Comparison of ENCODE assay signal across 1 cellular context in genomic region chr1:66943361-66943969, GRCh38.
TF ChIP-seq lines count a peak whose summit lies in the region.

No MANE protein-coding gene starts in this region.

TF ChIP-seq in GM23338, 12 proteins besides CTCF, POLR2A, EP300 and RAD21 (continued from another document):
- TF ChIP-seq REST (IDR thresholded peaks at IDR 0.05; ENCODE audit: unreplicated experiment) (no peak), NANOG (IDR thresholded peaks at IDR 0.05; ENCODE audit: borderline replicate concordance) (no peak), POLR2AphosphoS5 (IDR thresholded peaks at IDR 0.05; ENCODE audit: low read depth) (no peak), ZNF331 (CRISPR knock-in tag; IDR thresholded peaks at IDR 0.05; ENCODE audit: low read depth) (no peak), JUNB (IDR thresholded peaks at IDR 0.05; ENCODE audit: unreplicated experiment) (no peak), EZH2phosphoT487 (IDR thresholded peaks at IDR 0.05; ENCODE audit: unreplicated experiment) (no peak), STAT1 (IDR thresholded peaks at IDR 0.05; ENCODE audit: unreplicated experiment) (no peak), EZH2 (IDR thresholded peaks at IDR 0.05; ENCODE audit: low read depth, unreplicated experiment) (no peak), ZNF462 (CRISPR knock-in tag; IDR thresholded peaks at IDR 0.05) (no peak)
